19 cellular contexts compared by ENCODE assay signal in the genomic region with DNA sequence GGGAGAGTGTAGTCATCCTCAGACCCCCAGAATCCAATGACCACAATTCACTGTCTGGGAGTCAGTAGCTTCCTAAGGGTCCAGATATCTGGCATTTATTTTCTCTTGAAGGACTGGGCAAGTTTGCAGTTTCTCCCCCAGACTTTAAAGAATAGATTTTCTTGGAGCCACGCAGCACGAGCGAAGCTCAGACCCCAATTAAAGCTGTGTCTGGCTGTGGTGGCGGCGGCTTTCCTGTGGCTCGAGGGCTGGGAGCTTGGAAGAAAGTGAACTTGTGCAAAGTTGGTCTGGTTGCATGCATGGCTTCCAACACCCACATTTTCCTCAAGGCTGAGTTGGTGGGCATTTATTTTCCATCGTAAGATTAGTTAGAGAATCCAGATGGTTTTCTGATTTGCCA.
DNase-seq lines count a peak whose midpoint lies in the region; ATAC-seq, FAIRE-seq and TF ChIP-seq lines count a peak whose summit lies in the region.
"Had no signal": no experiment of that assay in that cellular context is flagged by ENCODE, and none has a peak within 500 bp of the region (broad histone marks: within the 10 kb centered on the region; RNA-seq: fewer than 3 reads in every experiment).

No MANE protein-coding gene starts in this region.

- H4K20me1 ChIP-seq in BLaER1: no peaks in the 10 kb centered on the region

- no peak for TF ChIP-seq CTCF in esophagus muscularis mucosa (IDR thresholded peaks at IDR 0.05)
- TF ChIP-seq CTCF in osteocyte (IDR thresholded peaks at IDR 0.05): no peak
- TF ChIP-seq CTCF in tibial nerve (IDR thresholded peaks at IDR 0.05): no peak

- H3K27ac ChIP-seq in BLaER1 (no peak overlapping the region), esophagus muscularis mucosa (replicated peaks in 1 of 4) (no peak overlapping the region), tibial nerve (peak overlapping the region in 1 of 4 donors; percentile 77)

- H3K36me3 Mint-ChIP-seq in osteocyte (ENCODE audit: unreplicated experiment): no peaks in the 10 kb centered on the region

- H3K9me3 ChIP-seq in BLaER1: no peaks in the 10 kb centered on the region
- no peaks in the 10 kb centered on the region for H3K9me3 ChIP-seq in esophagus muscularis mucosa
- H3K9me3 ChIP-seq in tibial nerve: no peaks in the 10 kb centered on the region

- H3K36me3 ChIP-seq in BLaER1 (no peaks in the 10 kb centered on the region), esophagus muscularis mucosa (no peaks in the 10 kb centered on the region), tibial nerve (no peaks in the 10 kb centered on the region)

- peaks cover 41% of the 10 kb centered on the region for H3K4me1 Mint-ChIP-seq in osteocyte (ENCODE audit: unreplicated experiment)

- peak; percentile 15 for DNase-seq in activated CD8-positive, alpha-beta memory T cell treated with anti-CD3 and anti-CD28 coated beads, Interleukin-2, amount 50 U/mL, for 48 hours
- DNase-seq in esophagus muscularis mucosa (ENCODE audit: extremely low spot score): peak; percentile 57
- DNase-seq in osteocyte (ENCODE audit: extremely low spot score, unreplicated experiment): peak; percentile 63
- no peak for DNase-seq in tibial nerve (ENCODE audit: low spot score in 2 of 2)
- no peak for DNase-seq in GM19239 (ENCODE audit: insufficient read length, low spot score)
- DNase-seq in NCI-H2196 treated with DMSO at 0.1 percent for 48 hours (lab: John Stamatoyannopoulos, UW; ENCODE audit: unreplicated experiment): no peak
- DNase-seq: C1 segment of cervical spinal cord, GDM1, NCI-H1417, NCI-H2029, NCI-H510A, NCI-H774, PC-3 had no signal

- no peak for TF ChIP-seq POLR2A in esophagus muscularis mucosa (IDR thresholded peaks at IDR 0.05; ENCODE audit: low read depth)
- TF ChIP-seq POLR2A in tibial nerve (IDR thresholded peaks at IDR 0.05): no peak

- peak overlapping the region; percentile 32 for H3K4me2 ChIP-seq in BLaER1
- H3K4me2 ChIP-seq: GM23338 had no signal

- intact Hi-C loops in esophagus muscularis mucosa (cut with DNase I): no loop called here

- no peaks in the 10 kb centered on the region for H3K27me3 ChIP-seq in BLaER1
- H3K27me3 ChIP-seq in esophagus muscularis mucosa: no peaks in the 10 kb centered on the region
- no peaks in the 10 kb centered on the region for H3K27me3 ChIP-seq in tibial nerve

- no peak overlapping the region for H3K4me3 Mint-ChIP-seq in osteocyte (ENCODE audit: unreplicated experiment)
- H3K4me3 Mint-ChIP-seq: GM23338 had no signal

- TF ChIP-seq EP300 in esophagus muscularis mucosa (IDR thresholded peaks at IDR 0.05) (no peak), tibial nerve (IDR thresholded peaks at IDR 0.05) (no peak)

- peaks cover 9% of the 10 kb centered on the region for H3K27me3 Mint-ChIP-seq in osteocyte (ENCODE audit: unreplicated experiment)

- peaks cover 42% of the 10 kb centered on the region for H3K4me1 ChIP-seq in BLaER1
- H3K4me1 ChIP-seq in esophagus muscularis mucosa: peaks cover 10 to 20% (median 18%) of the 10 kb centered on the region in 4 donors
- peaks cover 0 to 69% (median 21%) of the 10 kb centered on the region in 4 donors for H3K4me1 ChIP-seq in tibial nerve

- no peak overlapping the region for H3K9ac ChIP-seq in BLaER1

- no peaks in the 10 kb centered on the region for H3K9me3 Mint-ChIP-seq in osteocyte (ENCODE audit: unreplicated experiment)

- peak overlapping the region; percentile 31 for H3K27ac Mint-ChIP-seq in osteocyte (ENCODE audit: unreplicated experiment)
- H3K27ac Mint-ChIP-seq: GM23338 had no signal

- no peak overlapping the region for H3K4me3 ChIP-seq in BLaER1
- H3K4me3 ChIP-seq in esophagus muscularis mucosa: no peak overlapping the region
- H3K4me3 ChIP-seq in tibial nerve: no peak overlapping the region
- H3K4me3 ChIP-seq: GM12878, GM23338 had no signal

- no peak for ATAC-seq in HG02759 (IDR thresholded peaks at IDR 0.05; ENCODE audit: unreplicated experiment)
- ATAC-seq: GM12878, GM23338, HCT116, PC-3 had no signal

- WGBS in esophagus muscularis mucosa: 85% methylated on average over 7 of the region's 7 CpGs
- WGBS in tibial nerve, 2 donors: 72 to 74% methylated on average over 7 of the region's 7 CpGs

- FAIRE-seq in GM19239 (lab: Jason Lieb, UNC): no peak
- FAIRE-seq: A204.1, GM12878 had no signal

Comparison
In these comparisons a context has a peak if more than half of its experiments do, and no peak if none do; other contexts are left out.
1. DNase-seq: peak in activated CD8-positive, alpha-beta memory T cell treated with anti-CD3 and anti-CD28 coated beads, Interleukin-2, amount 50 U/mL, for 48 hours (single experiment), esophagus muscularis mucosa (single experiment) and osteocyte (single experiment); none in tibial nerve (0 of 2), GM19239 (single experiment) and NCI-H2196 treated with DMSO at 0.1 percent for 48 hours (single experiment).